Comparison of ENCODE assay signal across 8 cellular contexts in genomic region chr19:10380311-10381102, GRCh38. TPM values are rescaled to one million over a fixed set of nuclear protein-coding genes. Genes with fewer than 3 reads are reported as not detected.
DNase-seq lines count a peak whose midpoint lies in the region; ATAC-seq and TF ChIP-seq lines count a peak whose summit lies in the region.

Gene TYK2 (minus strand): TSS chr19:10380572. CDS start chr19:10378406, 2,166 bp downstream.

- TF ChIP-seq CTCF in liver (IDR thresholded peaks at IDR 0.05; ENCODE audit: low read depth, low read length, missing input control) = no peak

- ATAC-seq in GM19438 (IDR thresholded peaks at IDR 0.05; ENCODE audit: low read depth, unreplicated experiment) (peak; percentile 93), HG03575 (IDR thresholded peaks at IDR 0.05; ENCODE audit: extremely low read depth, insufficient number of reproducible peaks, low FRiP score, unreplicated experiment) (peak; percentile 61)

- no peaks in the 10 kb centered on the region for H3K9me3 ChIP-seq in liver (ENCODE audit: control insufficient read depth in 4 of 4, low read length in 3 of 4)

- H3K9ac ChIP-seq in liver (ENCODE audit: low read depth in 1 of 2, low read length in 2 of 2) = peak within 1 kb of the TSS; percentile 59 to 90

- peaks cover 2 to 11% (median 8%) of the 10 kb centered on the region in 4 donors for H3K4me1 ChIP-seq in liver (ENCODE audit: control insufficient read depth in 4 of 4, insufficient read depth in 4 of 4, low read length in 3 of 4)

- peak within 1 kb of the TSS; percentile 75 to 86 (median 84) for H3K4me3 ChIP-seq in liver (ENCODE audit: low read depth in 1 of 3, low read length in 3 of 3)

- intact Hi-C loops in activated CD4-positive, alpha-beta memory T cell treated with anti-CD3 and anti-CD28 coated beads for 36 hours (cut with micrococcal nuclease) = loop anchor here (1.0 to 2.0 kb wide), 5 partner anchors 23 to 122 kb away; partner anchors contain the start of genes CDC37, ICAM1 and RAVER1

- peak within 1 kb of the TSS; percentile 80 to 86 for H3K27ac ChIP-seq in liver (ENCODE audit: low read depth in 1 of 2, low read length in 2 of 2)

- no peaks in the 10 kb centered on the region for H3K9me3 Mint-ChIP-seq in activated CD4-positive, alpha-beta memory T cell treated with anti-CD3 and anti-CD28 coated beads for 36 hours

- peak; percentile 17 to 27 for TF ChIP-seq RAD21 in liver (IDR thresholded peaks at IDR 0.05)

- CTCF ChIA-PET in activated CD4-positive, alpha-beta memory T cell treated with anti-CD3 and anti-CD28 coated beads for 36 hours (lab: Charles Lee) = interaction anchor here (0.6 to 4.6 kb wide), 9 partner anchors 8 to 700 kb away, joined by 3 to 33 read pairs (median 4); partner anchors contain the start of genes CDC37 and ICAM1

- DNase-seq in CD1c-positive myeloid dendritic cell (ENCODE audit: extremely low spot score) = peak; percentile 99
- DNase-seq in NCI-H82 treated with DMSO at 0.1 percent for 48 hours (lab: John Stamatoyannopoulos, UW; ENCODE audit: unreplicated experiment) = peak; percentile 92
- peak; percentile 98 for DNase-seq in activated CD4-positive, alpha-beta memory T cell treated with anti-CD3 and anti-CD28 coated beads for 36 hours
- DNase-seq in dermis microvascular lymphatic vessel endothelial cell (ENCODE audit: low read depth in 2 of 2) = peak; percentile 97 to 99
- DNase-seq in stimulated activated CD4-positive, alpha-beta T cell treated with anti-CD3 and anti-CD28 coated beads, Interleukin-4, amount 100 ng/mL, for 24 hours = peak; percentile 96

- H3K27me3 ChIP-seq in liver (ENCODE audit: control insufficient read depth in 4 of 4, insufficient read depth in 4 of 4, low read length in 3 of 4) = no peaks in the 10 kb centered on the region

- POLR2A ChIA-PET in activated CD4-positive, alpha-beta memory T cell treated with anti-CD3 and anti-CD28 coated beads for 36 hours (lab: Charles Lee) = interaction anchor here (0.6 to 2.7 kb wide), 10 partner anchors 9 to 144 kb away, joined by 3 to 20 read pairs (median 5); partner anchors contain the start of gene ICAM1

- under 1% methylated on average over 58 of the region's 58 CpGs for WGBS in liver

- H3K4me3 Mint-ChIP-seq in activated CD4-positive, alpha-beta memory T cell treated with anti-CD3 and anti-CD28 coated beads for 36 hours = peak within 1 kb of the TSS; percentile 88

- no peaks in the 10 kb centered on the region for H3K27me3 Mint-ChIP-seq in activated CD4-positive, alpha-beta memory T cell treated with anti-CD3 and anti-CD28 coated beads for 36 hours

- H3K27ac Mint-ChIP-seq in activated CD4-positive, alpha-beta memory T cell treated with anti-CD3 and anti-CD28 coated beads for 36 hours = peak within 1 kb of the TSS; percentile 88

- H3K36me3 ChIP-seq in liver (ENCODE audit: control insufficient read depth in 4 of 4, insufficient read depth in 3 of 4, low read depth in 1 of 4, low read length in 3 of 4) = peaks cover 0 to 8% (median 3%) of the 10 kb centered on the region in 4 donors

- peaks cover 17% of the 10 kb centered on the region for H3K36me3 Mint-ChIP-seq in activated CD4-positive, alpha-beta memory T cell treated with anti-CD3 and anti-CD28 coated beads for 36 hours

- H3K4me1 Mint-ChIP-seq in activated CD4-positive, alpha-beta memory T cell treated with anti-CD3 and anti-CD28 coated beads for 36 hours (ENCODE audit: low read depth) = peaks cover 20% of the 10 kb centered on the region

TF ChIP-seq in liver, 16 proteins besides CTCF, POLR2A, EP300 and RAD21:
- TF ChIP-seq HNF4A (conservative IDR thresholded peaks at IDR 0.05) (peak in 1 of 2 donors; percentile 27), FOXA1 (IDR thresholded peaks at IDR 0.05) (no peak), YY1 (IDR thresholded peaks at IDR 0.05) (peak; percentile 76), NR2F2 (IDR thresholded peaks at IDR 0.05) (peak; percentile 11), RXRA (IDR thresholded peaks at IDR 0.05) (peak; percentile 42 to 56), REST (IDR thresholded peaks at IDR 0.05) (peak; percentile 67), MAX (IDR thresholded peaks at IDR 0.05) (peak; percentile 64), SP1 (IDR thresholded peaks at IDR 0.05) (peak; percentile 100), GABPA (IDR thresholded peaks at IDR 0.05 in 1 of 2, conservative IDR thresholded peaks at IDR 0.05 in 1 of 2) (peak in 1 of 2 donors; percentile 72), ZBTB33 (IDR thresholded peaks at IDR 0.05) (no peak), HNF4G (IDR thresholded peaks at IDR 0.05) (no peak), JUND (IDR thresholded peaks at IDR 0.05) (peak in 1 of 2 donors; percentile 14)
TF ChIP-seq in liver: peak in this region for 9.

RNA-seq across cellular contexts. Expression of gene TYK2, which starts in this region (rescaled TPM):
- total RNA-seq in activated CD4-positive, alpha-beta memory T cell treated with anti-CD3 and anti-CD28 coated beads for 36 hours = 100 to 1,000 TPM; 168 to 186 TPM
- total RNA-seq in dermis microvascular lymphatic vessel endothelial cell (57.0 and 66.2 TPM in 2 replicates), liver (10 to 100 TPM; 59.2 to 60.0 TPM)
- 10 to 100 TPM; 47.9 to 63.1 TPM for polyA plus RNA-seq in liver

Comparison
In these comparisons a context has a peak if more than half of its experiments do, and no peak if none do; other contexts are left out.
1. Peak in every context shown above with its lines: DNase-seq, ATAC-seq, H3K4me3 ChIP-seq and H3K27ac ChIP-seq.